25 cellular contexts compared by ENCODE assay signal in genomic region chr2:37361994-37362698, GRCh38. TPM values are rescaled to one million over a fixed set of nuclear protein-coding genes. Genes with fewer than 3 reads are reported as not detected.
DNase-seq lines count a peak whose midpoint lies in the region; ATAC-seq, FAIRE-seq and TF ChIP-seq lines count a peak whose summit lies in the region.
"Had no signal": no experiment of that assay in that cellular context is flagged by ENCODE, and none has a peak within 500 bp of the region (broad histone marks: within the 10 kb centered on the region; RNA-seq: fewer than 3 reads in every experiment).

No MANE protein-coding gene starts in this region.

- TF ChIP-seq POLR2A in endothelial cell of umbilical vein (IDR thresholded peaks at IDR 0.05; ENCODE audit: low read depth, low read length) (no peak), suprapubic skin (IDR thresholded peaks at IDR 0.05) (no peak), vagina (IDR thresholded peaks at IDR 0.05) (no peak)

- no peaks in the 10 kb centered on the region for H3K79me2 ChIP-seq in endothelial cell of umbilical vein (ENCODE audit: control insufficient read depth, insufficient read depth, low read length)

- DNase-seq in Right ventricle myocardium superior: no peak
- DNase-seq in left ventricle myocardium inferior: no peak
- no peak for DNase-seq in endothelial cell of umbilical vein (ENCODE audit: low read depth, low spot score)
- DNase-seq in suprapubic skin (ENCODE audit: low spot score in 2 of 2): no peak
- DNase-seq in vagina (ENCODE audit: extremely low spot score in 2 of 2): no peak
- DNase-seq: AML-193; C1 segment of cervical spinal cord; Calu3; CD8-positive, alpha-beta T cell; DMS79 treated with DMSO at 0.1 percent for 48 hours; GM23248; H7; NCI-H1092 treated with DMSO at 0.1 percent for 48 hours; NCI-H1436 treated with DMSO at 0.1 percent for 48 hours; NCI-H187 treated with DMSO at 0.1 percent for 48 hours; NCI-H526; NK-92 treated with Interleukin-12 subunit alpha and Interleukin-12 subunit beta, amount 100 ng/mL, for 24 hours; PC-3; SJCRH30 had no signal

- TF ChIP-seq EP300 in suprapubic skin (IDR thresholded peaks at IDR 0.05): no peak

- no peak overlapping the region for H3K27ac ChIP-seq in left ventricle myocardium inferior (replicated peaks)
- no peak overlapping the region for H3K27ac ChIP-seq in endothelial cell of umbilical vein (ENCODE audit: insufficient read depth, low read depth, low read length)
- peak overlapping the region; percentile 30 for H3K27ac ChIP-seq in suprapubic skin
- H3K27ac ChIP-seq in vagina: no peak overlapping the region
- H3K27ac ChIP-seq: GM23248, SJCRH30 had no signal

- 75% methylated on average over 9 of the region's 9 CpGs for WGBS in suprapubic skin

- no peaks in the 10 kb centered on the region for H3K36me3 ChIP-seq in left ventricle myocardium inferior
- H3K36me3 ChIP-seq in endothelial cell of umbilical vein (ENCODE audit: control insufficient read depth in 2 of 2, extremely low read depth in 1 of 2, insufficient read depth in 2 of 2, low read length in 2 of 2): no peaks in the 10 kb centered on the region
- H3K36me3 ChIP-seq in suprapubic skin: no peaks in the 10 kb centered on the region
- H3K36me3 ChIP-seq in vagina: no peaks in the 10 kb centered on the region
- H3K36me3 ChIP-seq: SJCRH30 had no signal

- no TSS peak for BruUV-seq in endothelial cell of umbilical vein (replicated peaks; lab: Mats Ljungman, UMichigan)

- H3K4me3 ChIP-seq in left ventricle myocardium inferior (no peak overlapping the region), endothelial cell of umbilical vein (replicated peaks in 1 of 3; ENCODE audit: insufficient read depth in 1 of 3, low read depth in 1 of 3, low read length in 3 of 3) (no peak overlapping the region), suprapubic skin (no peak overlapping the region), vagina (no peak overlapping the region)
- H3K4me3 ChIP-seq: GM23248, K562, SJCRH30 had no signal

- peak; percentile 35 for FAIRE-seq in endothelial cell of umbilical vein (lab: Jason Lieb, UNC)
- peak; percentile 13 for FAIRE-seq in islet of Langerhans (lab: Jason Lieb, UNC)
- FAIRE-seq: A204.1, GM19239, K562 had no signal

- intact Hi-C loops in Right ventricle myocardium superior (cut with DNase I): no loop called here
- intact Hi-C loops in left ventricle myocardium inferior (cut with micrococcal nuclease): no loop called here
- intact Hi-C loops in endothelial cell of umbilical vein (cut with micrococcal nuclease): no loop called here
- intact Hi-C loops in vagina (cut with DNase I): no loop called here

- dilution Hi-C loops in endothelial cell of umbilical vein (cut with MboI; ENCODE audit: extremely low pct_ligation_motif_present, low sequenced_read_pairs): no loop called here

- H3K27me3 ChIP-seq in left ventricle myocardium inferior (ENCODE audit: low read depth): no peaks in the 10 kb centered on the region
- H3K27me3 ChIP-seq in endothelial cell of umbilical vein (ENCODE audit: control insufficient read depth in 2 of 2, insufficient read depth in 2 of 2, low read length in 2 of 2): no peaks in the 10 kb centered on the region
- no peaks in the 10 kb centered on the region for H3K27me3 ChIP-seq in suprapubic skin
- H3K27me3 ChIP-seq in vagina: no peaks in the 10 kb centered on the region
- H3K27me3 ChIP-seq: SJCRH30 had no signal

- no peak for TF ChIP-seq CTCF in left ventricle myocardium inferior (IDR thresholded peaks at IDR 0.05; ENCODE audit: borderline replicate concordance)
- no peak for TF ChIP-seq CTCF in endothelial cell of umbilical vein (IDR thresholded peaks at IDR 0.05; ENCODE audit: extremely low read depth in 1 of 2, insufficient read depth in 1 of 2, low read depth in 1 of 2, low read length in 2 of 2)
- TF ChIP-seq CTCF in suprapubic skin (IDR thresholded peaks at IDR 0.05): no peak
- no peak for TF ChIP-seq CTCF in vagina (IDR thresholded peaks at IDR 0.05)

- ATAC-seq in Right ventricle myocardium superior (ENCODE audit: poor library complexity) (peak; percentile 48), GM21528 (IDR thresholded peaks at IDR 0.05; ENCODE audit: low FRiP score, unreplicated experiment) (no peak), GM19452 (IDR thresholded peaks at IDR 0.05; ENCODE audit: unreplicated experiment) (no peak)
- ATAC-seq: CD8-positive, alpha-beta T cell; K562; PC-3 had no signal

- CTCF ChIA-PET in endothelial cell of umbilical vein (lab: Charles Lee): interaction anchor here (1.8 kb wide), 1 partner anchor 34 kb away, joined by 6 read pairs; no protein-coding TSS in a partner anchor

- no peak overlapping the region for H3K4me2 ChIP-seq in endothelial cell of umbilical vein (ENCODE audit: insufficient read depth, low read length)

- POLR2A ChIA-PET in endothelial cell of umbilical vein (lab: Charles Lee): no interaction called here

- H4K20me1 ChIP-seq in endothelial cell of umbilical vein (replicated peaks; ENCODE audit: control insufficient read depth, extremely low read depth, insufficient read depth, low read length): no peaks in the 10 kb centered on the region

- no peaks in the 10 kb centered on the region for H3K9me1 ChIP-seq in endothelial cell of umbilical vein (replicated peaks; ENCODE audit: control insufficient read depth, extremely low read depth, insufficient read depth, low read length)

- H3K9me3 ChIP-seq in left ventricle myocardium inferior (replicated peaks) (no peaks in the 10 kb centered on the region), endothelial cell of umbilical vein (replicated peaks; ENCODE audit: control insufficient read depth, insufficient read depth, low read length) (no peaks in the 10 kb centered on the region), suprapubic skin (no peaks in the 10 kb centered on the region), vagina (no peaks in the 10 kb centered on the region)
- H3K9me3 ChIP-seq: SJCRH30 had no signal

- H2AFZ ChIP-seq in endothelial cell of umbilical vein (ENCODE audit: low read depth, low read length): no peak overlapping the region
- H2AFZ ChIP-seq: GM23248 had no signal

- no peak overlapping the region for H3K9ac ChIP-seq in endothelial cell of umbilical vein (replicated peaks; ENCODE audit: extremely low read depth, insufficient read depth, low read length)
- H3K9ac ChIP-seq: GM23248 had no signal

- H3K4me1 ChIP-seq in left ventricle myocardium inferior (peaks cover 14% of the 10 kb centered on the region), endothelial cell of umbilical vein (ENCODE audit: control insufficient read depth, extremely low read depth, insufficient read depth, low read length) (no peaks in the 10 kb centered on the region), suprapubic skin (peaks cover 5% of the 10 kb centered on the region), vagina (no peaks in the 10 kb centered on the region)
- H3K4me1 ChIP-seq: SJCRH30 had no signal

TF ChIP-seq in endothelial cell of umbilical vein, 7 proteins besides CTCF, POLR2A, EP300 and RAD21:
- TF ChIP-seq MAX (IDR thresholded peaks at IDR 0.05; ENCODE audit: insufficient read depth, insufficient read length) (no peak), EZH2 (IDR thresholded peaks at IDR 0.05; ENCODE audit: borderline replicate concordance, low read depth, low read length, severe bottlenecking) (no peak), GATA2 (IDR thresholded peaks at IDR 0.05; ENCODE audit: insufficient read depth, insufficient read length, low read depth, low read length) (no peak)

RNA-seq across cellular contexts. Expression of gene QPCT, which starts 17.7 kb away (rescaled TPM):
- 1.2 TPM for total RNA-seq in Right ventricle myocardium superior
- total RNA-seq in left ventricle myocardium inferior: 2.0 TPM
- total RNA-seq in endothelial cell of umbilical vein: 12.8 and 14.3 TPM in 2 replicates
- 17.2 and 20.6 TPM in 2 replicates for polyA plus RNA-seq in endothelial cell of umbilical vein
- 15.0 and 15.4 TPM in 2 replicates for polyA plus RNA-seq in endothelial cell of umbilical vein (2011; cell fraction: cytosol; rRNA removed)
- polyA plus RNA-seq in endothelial cell of umbilical vein (2011; cell fraction: nucleus; rRNA removed): 8.5 TPM in 2 replicates
- 10.8 and 21.0 TPM in 2 replicates for polyA plus RNA-seq in endothelial cell of umbilical vein (2012)
- polyA minus RNA-seq in endothelial cell of umbilical vein: 20.2 and 26.9 TPM in 2 replicates
- not detected for polyA minus RNA-seq in endothelial cell of umbilical vein (2011; cell fraction: cytosol; rRNA and poly(A)+ RNA removed)
- 6.6 and 6.9 TPM in 2 replicates for polyA minus RNA-seq in endothelial cell of umbilical vein (2011; cell fraction: nucleus; rRNA and poly(A)+ RNA removed)
- total RNA-seq in suprapubic skin: 10 to 100 TPM; 20.7 to 75.5 (median 47.6) TPM
- total RNA-seq in vagina: 6.9 TPM
- total RNA-seq: K562, PC-3 had no signal

RNA-seq across cellular contexts. Expression of gene PRKD3, which starts 37.5 kb away (rescaled TPM):
- total RNA-seq in Right ventricle myocardium superior (10.4 TPM), left ventricle myocardium inferior (14.8 TPM), endothelial cell of umbilical vein (47.3 and 48.4 TPM in 2 replicates), suprapubic skin (10 to 100 TPM; 20.8 to 50.0 (median 34.3) TPM), vagina (38.8 TPM)
- polyA plus RNA-seq in endothelial cell of umbilical vein: 11.9 and 14.9 TPM in 2 replicates
- 17.6 and 18.1 TPM in 2 replicates for polyA plus RNA-seq in endothelial cell of umbilical vein (2011; cell fraction: cytosol; rRNA removed)
- polyA plus RNA-seq in endothelial cell of umbilical vein (2011; cell fraction: nucleus; rRNA removed): 43.1 and 51.5 TPM in 2 replicates
- 23.0 and 35.6 TPM in 2 replicates for polyA plus RNA-seq in endothelial cell of umbilical vein (2012)
- 45.1 and 46.9 TPM in 2 replicates for polyA minus RNA-seq in endothelial cell of umbilical vein
- polyA minus RNA-seq in endothelial cell of umbilical vein (2011; cell fraction: cytosol; rRNA and poly(A)+ RNA removed): 40.1 TPM
- 55.8 and 91.6 TPM in 2 replicates for polyA minus RNA-seq in endothelial cell of umbilical vein (2011; cell fraction: nucleus; rRNA and poly(A)+ RNA removed)
